Comparison of ENCODE assay signal across 1 cellular context in the genomic region with DNA sequence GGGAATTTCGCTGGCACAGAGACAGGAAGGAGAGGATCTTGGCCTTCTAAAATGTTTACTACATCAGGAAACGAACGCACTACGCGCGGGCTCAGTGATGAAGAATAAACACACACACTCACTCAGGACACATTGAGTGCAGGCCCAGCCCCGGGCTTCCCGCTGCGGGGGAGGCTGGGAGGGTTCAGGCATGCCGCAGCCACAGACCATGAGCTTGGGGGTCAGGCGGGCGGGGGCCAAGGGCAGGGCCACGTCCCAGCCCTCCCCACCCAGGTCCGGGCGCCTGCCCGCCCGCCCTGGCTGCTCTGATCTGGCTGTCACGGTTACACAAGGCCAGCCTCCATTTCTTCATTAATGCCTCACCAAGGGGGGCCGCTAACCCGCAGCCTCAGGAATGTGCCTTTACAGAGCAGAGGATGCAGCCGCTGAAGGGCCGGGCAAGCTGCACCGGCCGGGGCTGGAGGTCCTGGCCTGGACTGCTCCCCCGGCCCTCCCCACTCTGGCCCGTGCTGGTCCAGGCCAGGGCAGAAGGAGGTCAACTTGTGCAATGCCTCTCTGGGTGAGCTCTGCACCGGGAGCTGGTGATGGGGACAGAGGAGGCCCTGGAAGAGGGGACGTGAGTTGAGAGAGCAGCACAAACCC.
A peak's percentile ranks its signal among the peaks of the same experiment; 100 is the strongest.
TF ChIP-seq lines count a peak whose summit lies in the region.

No MANE protein-coding gene starts in this region.

TF ChIP-seq in endothelial cell of umbilical vein, 7 proteins besides CTCF, POLR2A, EP300 and RAD21:
- TF ChIP-seq POLR2AphosphoS5 (IDR thresholded peaks at IDR 0.05; ENCODE audit: insufficient read depth, low read depth, low read length) (peak; percentile 16), EZH2 (IDR thresholded peaks at IDR 0.05; ENCODE audit: borderline replicate concordance, low read depth, low read length, severe bottlenecking) (no peak), GATA2 (IDR thresholded peaks at IDR 0.05; ENCODE audit: insufficient read depth, insufficient read length, low read depth, low read length) (no peak), JUN (IDR thresholded peaks at IDR 0.05; ENCODE audit: borderline replicate concordance, insufficient read depth, insufficient read length, low read depth) (no peak)
- TF ChIP-seq, protein P1, sequence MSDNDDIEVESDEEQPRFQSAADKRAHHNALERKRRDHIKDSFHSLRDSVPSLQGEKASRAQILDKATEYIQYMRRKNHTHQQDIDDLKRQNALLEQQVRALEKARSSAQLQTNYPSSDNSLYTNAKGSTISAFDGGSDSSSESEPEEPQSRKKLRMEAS (IDR thresholded peaks at IDR 0.05; ENCODE audit: insufficient read depth, insufficient read length), result no peak
